Comparison of ENCODE assay signal across 14 cellular contexts in the genomic region with DNA sequence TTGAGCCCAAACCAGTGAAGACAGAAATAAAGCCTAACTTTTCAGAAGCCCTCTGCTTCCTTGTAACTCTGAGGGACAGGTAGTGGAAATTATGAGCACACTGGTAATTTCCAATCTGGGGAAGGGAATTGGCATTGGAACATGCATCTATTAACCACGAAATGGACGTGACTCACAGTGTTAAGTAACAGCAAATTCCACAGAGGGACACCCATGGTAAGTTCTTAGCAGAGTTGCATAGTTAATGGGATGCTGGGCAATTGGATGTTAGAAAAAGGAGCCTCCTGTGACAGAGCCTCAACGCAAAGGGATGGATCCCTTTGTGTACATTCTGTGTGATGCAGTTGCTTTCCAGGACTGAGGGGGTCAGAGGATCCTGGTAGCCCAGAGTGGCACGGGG.
A peak's percentile ranks its signal among the peaks of the same experiment; 100 is the strongest.
DNase-seq lines count a peak whose midpoint lies in the region; ATAC-seq and TF ChIP-seq lines count a peak whose summit lies in the region.
"Had no signal": no experiment of that assay in that cellular context is flagged by ENCODE, and none has a peak within 500 bp of the region (broad histone marks: within the 10 kb centered on the region; RNA-seq: fewer than 3 reads in every experiment).

No MANE protein-coding gene starts in this region.

- H3K4me2 ChIP-seq in mesenchymal stem cell (ENCODE audit: low read length, poor library complexity, severe bottlenecking) = no peak overlapping the region

- H4K8ac ChIP-seq in mesenchymal stem cell (ENCODE audit: low read length) = no peak overlapping the region

- no peak overlapping the region for H2BK5ac ChIP-seq in mesenchymal stem cell (ENCODE audit: low read depth, low read length, poor library complexity, severe bottlenecking)

- WGBS in mesenchymal stem cell = 45% methylated on average over 4 of the region's 4 CpGs

- H3K27me3 ChIP-seq in MG63 = no peaks in the 10 kb centered on the region
- H3K27me3 ChIP-seq in mesenchymal stem cell (ENCODE audit: control insufficient read depth in 1 of 2, insufficient read depth in 1 of 2, low read length in 2 of 2) = peaks cover 0 to 26% of the 10 kb centered on the region in 2 experiments

- peak overlapping the region in 1 of 2 experiments; percentile 42 for H2BK12ac ChIP-seq in mesenchymal stem cell (ENCODE audit: low read length in 2 of 2)

- no peak for TF ChIP-seq CTCF in choroid plexus epithelial cell (conservative IDR thresholded peaks at IDR 0.05; ENCODE audit: low read depth, low read length)

- H3K36me3 ChIP-seq in MG63 (no peaks in the 10 kb centered on the region), mesenchymal stem cell (ENCODE audit: control insufficient read depth in 1 of 2, insufficient read depth in 2 of 2, low read depth in 1 of 2, low read length in 2 of 2) (no peaks in the 10 kb centered on the region)

- H3K23ac ChIP-seq in mesenchymal stem cell (ENCODE audit: low read length in 2 of 2) = no peak overlapping the region

- no peak overlapping the region for H3K18ac ChIP-seq in mesenchymal stem cell (ENCODE audit: low read depth in 1 of 2, low read length in 2 of 2)

- no peak overlapping the region for H3K27ac ChIP-seq in mesenchymal stem cell (ENCODE audit: low read length, poor library complexity, severe bottlenecking)

- no peak overlapping the region for H2BK120ac ChIP-seq in mesenchymal stem cell (ENCODE audit: low read depth, low read length)

- H3K9ac ChIP-seq in mesenchymal stem cell (ENCODE audit: low read length) = no peak overlapping the region

- no peaks in the 10 kb centered on the region for H3K79me1 ChIP-seq in mesenchymal stem cell (replicated peaks; ENCODE audit: low read length, poor library complexity, severe bottlenecking)

- H3K4ac ChIP-seq in mesenchymal stem cell (ENCODE audit: low read depth in 1 of 2, low read length in 2 of 2) = no peak overlapping the region

- H3K9me3 ChIP-seq in MG63 (no peaks in the 10 kb centered on the region), mesenchymal stem cell (ENCODE audit: control insufficient read depth, low read length) (no peaks in the 10 kb centered on the region)

- H4K91ac ChIP-seq in mesenchymal stem cell (ENCODE audit: low read length) = no peak overlapping the region

- H3K4me1 ChIP-seq in mesenchymal stem cell (ENCODE audit: control insufficient read depth, insufficient read depth, low read depth, low read length) = peaks cover 2% of the 10 kb centered on the region

- ATAC-seq in GM21381 (IDR thresholded peaks at IDR 0.05; ENCODE audit: unreplicated experiment) = no peak

- H3K4me3 ChIP-seq in MG63 = no peak overlapping the region
- H3K4me3 ChIP-seq in choroid plexus epithelial cell (ENCODE audit: low read depth, low read length) = no peak overlapping the region
- no peak overlapping the region for H3K4me3 ChIP-seq in mesenchymal stem cell (ENCODE audit: insufficient read depth in 1 of 2, low read depth in 1 of 2, low read length in 2 of 2)

- no peak overlapping the region for H3K14ac ChIP-seq in mesenchymal stem cell (ENCODE audit: low read length in 2 of 2)

- peak; percentile 48 for DNase-seq in EL
- peak; percentile 7 for DNase-seq in MG63
- DNase-seq in choroid plexus epithelial cell (ENCODE audit: low read depth) = peak; percentile 51
- DNase-seq in mesenchymal stem cell = peak; percentile 86
- DNase-seq in T-helper 2 cell = no peak
- DNase-seq in Ammon's horn (ENCODE audit: low spot score) = no peak
- DNase-seq in NCI-H187 treated with DMSO at 0.1 percent for 48 hours (lab: John Stamatoyannopoulos, UW) = no peak
- DNase-seq: activated effector memory CD4-positive, alpha-beta T cell treated with anti-CD3 and anti-CD28 coated beads, Interleukin-2, amount 50 U/mL, for 16 hours; C1 segment of cervical spinal cord; effector CD8-positive, alpha-beta T cell; NCI-H1105; NCI-H345; SIG-M5 had no signal

- H2BK15ac ChIP-seq in mesenchymal stem cell (ENCODE audit: low read depth, poor library complexity, severe bottlenecking) = no peak overlapping the region

- H2AFZ ChIP-seq in mesenchymal stem cell (ENCODE audit: low read depth, low read length) = no peak overlapping the region

- no peak overlapping the region for H2AK5ac ChIP-seq in mesenchymal stem cell (ENCODE audit: low read length, severe bottlenecking)

Comparison
In these comparisons a context has a peak if more than half of its experiments do, and no peak if none do; other contexts are left out.
1. DNase-seq: peak in EL (single experiment), MG63 (single experiment), choroid plexus epithelial cell (single experiment) and mesenchymal stem cell (single experiment); none in T-helper 2 cell (0 of 5), Ammon's horn (single experiment) and NCI-H187 treated with DMSO at 0.1 percent for 48 hours (single experiment).